In genomic region chr9:87894998-87895625, GRCh38 we compare ENCODE assay signal across 2 cellular contexts.
TF ChIP-seq lines count a peak whose summit lies in the region.

No MANE protein-coding gene starts in this region.

TF ChIP-seq in HCT116, 20 proteins besides CTCF, POLR2A, EP300 and RAD21:
- no peak for TF ChIP-seq CEBPB (IDR thresholded peaks at IDR 0.05; ENCODE audit: low read depth)
- TF ChIP-seq SP1 (IDR thresholded peaks at IDR 0.05; ENCODE audit: low read depth) = no peak
- TF ChIP-seq ZNF274 (IDR thresholded peaks at IDR 0.05; ENCODE audit: low read depth, low read length) = no peak
- TF ChIP-seq MAX (IDR thresholded peaks at IDR 0.05) = no peak
- no peak for TF ChIP-seq REST (IDR thresholded peaks at IDR 0.05; ENCODE audit: low read depth)
- no peak for TF ChIP-seq TCF7L2 (IDR thresholded peaks at IDR 0.05; ENCODE audit: borderline replicate concordance, extremely low read depth, insufficient read depth, insufficient read length)
- no peak for TF ChIP-seq EZH2 (IDR thresholded peaks at IDR 0.05)
- no peak for TF ChIP-seq ATF3 (IDR thresholded peaks at IDR 0.05)
- TF ChIP-seq CBX3 (IDR thresholded peaks at IDR 0.05; ENCODE audit: low read depth) = no peak
- no peak for TF ChIP-seq EZH2phosphoT487 (IDR thresholded peaks at IDR 0.05; ENCODE audit: borderline replicate concordance)
- TF ChIP-seq SIN3A (IDR thresholded peaks at IDR 0.05; ENCODE audit: low read depth) = no peak
- TF ChIP-seq YY1 (IDR thresholded peaks at IDR 0.05; ENCODE audit: extremely low read depth, insufficient replicate concordance, low read depth, low read length) = no peak
- no peak for TF ChIP-seq FOSL1 (IDR thresholded peaks at IDR 0.05; ENCODE audit: low read depth)
- TF ChIP-seq ELF1 (IDR thresholded peaks at IDR 0.05; ENCODE audit: borderline replicate concordance, low read depth) = no peak

TF ChIP-seq in K562, 482 proteins besides CTCF, POLR2A, EP300 and RAD21:
- TF ChIP-seq POLR2AphosphoS2 (IDR thresholded peaks at IDR 0.05; ENCODE audit: low read length) (no peak), ZNF75A (CRISPR knock-in tag; IDR thresholded peaks at IDR 0.05) (no peak)
